ENCODE assay signal across 19 cellular contexts in the genomic region with DNA sequence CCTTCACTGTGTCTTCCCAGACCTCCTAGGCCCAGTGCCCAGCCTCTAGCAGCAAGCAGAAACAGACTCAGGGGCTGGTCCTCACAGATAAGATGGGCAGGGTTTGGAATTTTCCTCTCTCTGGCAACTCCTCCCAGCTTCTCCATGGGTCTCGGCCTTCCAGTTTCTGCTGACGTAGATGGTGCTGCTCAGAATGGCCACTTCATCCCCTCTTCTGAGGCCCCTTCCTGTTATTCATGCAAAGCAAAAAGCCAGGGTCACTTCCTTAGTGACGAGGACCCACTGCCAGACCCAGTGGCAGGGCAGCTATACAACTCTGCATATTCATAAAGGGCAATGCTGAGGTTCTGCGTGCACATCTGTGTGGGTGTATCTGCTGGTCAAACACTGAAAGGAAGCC.
DNase-seq lines count a peak whose midpoint lies in the region; ATAC-seq, FAIRE-seq and TF ChIP-seq lines count a peak whose summit lies in the region.
"Had no signal": no experiment of that assay in that cellular context is flagged by ENCODE, and none has a peak within 500 bp of the region (broad histone marks: within the 10 kb centered on the region; RNA-seq: fewer than 3 reads in every experiment).

No MANE protein-coding gene starts in this region.

- TF ChIP-seq RAD21 in H1 (IDR thresholded peaks at IDR 0.05 in 1 of 2, conservative IDR thresholded peaks at IDR 0.05 in 1 of 2; ENCODE audit: low read depth in 2 of 2, low read length in 2 of 2), result no peak

- no peak overlapping the region for H3K4ac ChIP-seq in H1 (replicated peaks; ENCODE audit: insufficient read length, low read depth, low read length)

- H4K8ac ChIP-seq in H1 (ENCODE audit: extremely low read depth, insufficient read depth, low read length), result no peak overlapping the region

- 0 out of 2 replicates have a peak overlapping the region, but pooled peaks have one; percentile 52 for H2BK12ac ChIP-seq in H1 (ENCODE audit: low read depth, low read length)

- no peak overlapping the region for H2BK20ac ChIP-seq in H1 (ENCODE audit: low read length)

- ATAC-seq in RWPE2 (ENCODE audit: low read depth) (no peak), right lobe of liver (peak; percentile 71 to 84 (median 80)), HG03045 (IDR thresholded peaks at IDR 0.05; ENCODE audit: unreplicated experiment) (no peak)

- H2AK5ac ChIP-seq in H1 (ENCODE audit: low read depth, low read length), result no peak overlapping the region

- no peak overlapping the region for H3K27ac ChIP-seq in RWPE2 (ENCODE audit: poor library complexity, severe bottlenecking)
- no peak overlapping the region for H3K27ac ChIP-seq in H1 (ENCODE audit: low read depth, low read length)
- peak overlapping the region in 1 of 3 donors; percentile 43 for H3K27ac ChIP-seq in right lobe of liver
- H3K27ac ChIP-seq: A549, PC-9, RWPE1, SJCRH30 had no signal

- no peak for FAIRE-seq in H1 (lab: Jason Lieb, UNC)
- FAIRE-seq: A549 had no signal

- intact Hi-C loops in right lobe of liver (cut with DNase I), result no loop called here

- no peak overlapping the region for H2AFZ ChIP-seq in H1 (ENCODE audit: low read length)
- H2AFZ ChIP-seq: PC-9 had no signal

- CTCF ChIA-PET in H1 (lab: Charles Lee; ENCODE audit: partially characterized antibody), result interaction anchor here (1.0 to 1.2 kb wide), 2 partner anchors 31 to 112 kb away, joined by 3 to 4 read pairs; no protein-coding TSS in a partner anchor

- H4K91ac ChIP-seq in H1 (replicated peaks; ENCODE audit: insufficient read length, low read length), result no peak overlapping the region

- no peak overlapping the region for H3K9ac ChIP-seq in H1 (replicated peaks in 1 of 4; ENCODE audit: extremely low read depth in 1 of 4, low read depth in 3 of 4, low read length in 3 of 4)

- no peak for TF ChIP-seq POLR2A in H1 (IDR thresholded peaks at IDR 0.05; ENCODE audit: control extremely low read depth in 1 of 2, low read depth in 2 of 2, low read length in 2 of 2)
- no peak for TF ChIP-seq POLR2A in right lobe of liver (IDR thresholded peaks at IDR 0.05)

- H3K18ac ChIP-seq in H1 (ENCODE audit: extremely low read depth, low read length), result no peak overlapping the region

- H3K79me2 ChIP-seq in H1 (ENCODE audit: control insufficient read depth in 1 of 2, insufficient read depth in 2 of 2, low read length in 2 of 2), result no peaks in the 10 kb centered on the region

- TF ChIP-seq CTCF in RWPE2 (IDR thresholded peaks at IDR 0.05; ENCODE audit: poor library complexity, severe bottlenecking) (no peak), H1 (IDR thresholded peaks at IDR 0.05; ENCODE audit: control extremely low read depth in 1 of 3, insufficient read depth in 1 of 3, low read depth in 1 of 3, low read length in 3 of 3) (no peak), right lobe of liver (IDR thresholded peaks at IDR 0.05) (no peak)

- H4K5ac ChIP-seq in H1 (ENCODE audit: insufficient read length, low read depth, low read length), result no peak overlapping the region

- POLR2A ChIA-PET in H1 (lab: Charles Lee; ENCODE audit: partially characterized antibody), result no interaction called here

- no peak overlapping the region for H3K14ac ChIP-seq in H1 (ENCODE audit: insufficient read length)

- H3K56ac ChIP-seq in H1 (replicated peaks; ENCODE audit: insufficient read length, low read depth, low read length), result no peak overlapping the region

- 94% methylated on average over 3 of the region's 4 CpGs; no CpG with 5 or more reads in 1 of the 2 experiments for WGBS in H1 (ENCODE audit: extremely low coverage in 1 of 2, insufficient coverage in 1 of 2, insufficient read length in 1 of 2, insufficient replicate concordance in 2 of 2, low coverage in 1 of 2, low lambda C conversion rate in 2 of 2, missing lambda C conversion rate in 1 of 2), 2 experiments
- 22% methylated on average over 4 of the region's 4 CpGs for WGBS in right lobe of liver (ENCODE audit: insufficient coverage, low coverage, low lambda C conversion rate, missing lambda C conversion rate)

- H3K4me1 ChIP-seq in RWPE2 (ENCODE audit: insufficient read depth, poor library complexity, severe bottlenecking), result no peaks in the 10 kb centered on the region
- no peaks in the 10 kb centered on the region; a peak in 1 of 7 replicates for H3K4me1 ChIP-seq in H1 (replicated peaks in 1 of 4; ENCODE audit: control insufficient read depth in 3 of 4, insufficient read depth in 4 of 4, low read length in 3 of 4)
- no peaks in the 10 kb centered on the region for H3K4me1 ChIP-seq in right lobe of liver
- H3K4me1 ChIP-seq: A549, SJCRH30 had no signal

- H4K20me1 ChIP-seq in H1 (replicated peaks in 1 of 2; ENCODE audit: control insufficient read depth in 1 of 2, insufficient read depth in 2 of 2, low read length in 2 of 2), result no peaks in the 10 kb centered on the region
- H4K20me1 ChIP-seq: BLaER1 treated with 17β-estradiol and CSF1 and Interleukin-3, amounts not matched to agents 10 nM and 100 nM had no signal

- no peaks in the 10 kb centered on the region for H3K27me3 ChIP-seq in RWPE2 (ENCODE audit: insufficient read depth, poor library complexity, severe bottlenecking)
- H3K27me3 ChIP-seq in H1 (replicated peaks in 1 of 4; ENCODE audit: control insufficient read depth in 3 of 4, extremely low read depth in 1 of 4, insufficient read depth in 3 of 4, low read length in 3 of 4), result no peaks in the 10 kb centered on the region
- H3K27me3 ChIP-seq in right lobe of liver, result no peaks in the 10 kb centered on the region
- H3K27me3 ChIP-seq: BLaER1 treated with 17β-estradiol and CSF1 and Interleukin-3, amounts not matched to agents 10 nM and 100 nM; SJCRH30 had no signal

- H3K23ac ChIP-seq in H1 (ENCODE audit: insufficient read length), result no peak overlapping the region

- H3K36me3 ChIP-seq in RWPE2 (ENCODE audit: low read depth), result no peaks in the 10 kb centered on the region
- no peaks in the 10 kb centered on the region for H3K36me3 ChIP-seq in H1 (ENCODE audit: control insufficient read depth in 2 of 4, insufficient read depth in 4 of 4, low read length in 3 of 4)
- no peaks in the 10 kb centered on the region for H3K36me3 ChIP-seq in right lobe of liver
- H3K36me3 ChIP-seq: BLaER1 treated with 17β-estradiol and CSF1 and Interleukin-3, amounts not matched to agents 10 nM and 100 nM; SJCRH30 had no signal

- H3K4me2 ChIP-seq in H1 (ENCODE audit: insufficient read depth in 1 of 2, low read depth in 2 of 2, low read length in 2 of 2), result no peak overlapping the region
- H3K4me2 ChIP-seq: A549, PC-9 had no signal

- H3K23me2 ChIP-seq in H1 (ENCODE audit: low read depth, low read length), result no peaks in the 10 kb centered on the region

- TF ChIP-seq EP300 in H1 (IDR thresholded peaks at IDR 0.05; ENCODE audit: borderline replicate concordance in 1 of 2, low read depth in 2 of 2, low read length in 2 of 2), result no peak

- no peaks in the 10 kb centered on the region for H3K9me3 ChIP-seq in RWPE2 (ENCODE audit: severe bottlenecking)
- no peaks in the 10 kb centered on the region for H3K9me3 ChIP-seq in H1 (ENCODE audit: insufficient read depth in 2 of 2, low read depth in 1 of 2, low read length in 1 of 2)
- H3K9me3 ChIP-seq in right lobe of liver, result no peaks in the 10 kb centered on the region
- H3K9me3 ChIP-seq: A549, SJCRH30 had no signal

- no peak overlapping the region; the same call in 1 of the 2 replicates for H2BK5ac ChIP-seq in H1 (ENCODE audit: low read depth, low read length)

- H3K79me1 ChIP-seq in H1 (ENCODE audit: low read depth, low read length), result no peaks in the 10 kb centered on the region

- H3K4me3 ChIP-seq in RWPE2 (ENCODE audit: severe bottlenecking) (no peak overlapping the region), H1 (ENCODE audit: extremely low read depth in 1 of 4, insufficient read depth in 2 of 4, low read depth in 3 of 4, low read length in 4 of 4) (no peak overlapping the region), right lobe of liver (no peak overlapping the region)
- H3K4me3 ChIP-seq: A549; BLaER1 treated with 17β-estradiol and CSF1 and Interleukin-3, amounts not matched to agents 10 nM and 100 nM; PC-9; SJCRH30 had no signal

- H2BK120ac ChIP-seq in H1 (replicated peaks; ENCODE audit: low read depth, low read length), result no peak overlapping the region

- peak; percentile 11 for DNase-seq in RWPE2 (ENCODE audit: low spot score)
- no peak for DNase-seq in H1 (ENCODE audit: low read depth in 1 of 2, low spot score in 2 of 2)
- DNase-seq in right lobe of liver, result no peak
- peak; percentile 89 for DNase-seq in pulmonary artery endothelial cell (ENCODE audit: low read depth, low spot score)
- DNase-seq in AG08396 (ENCODE audit: low spot score), result no peak
- DNase-seq in SK-N-DZ (ENCODE audit: low spot score), result no peak
- DNase-seq: CD8-positive, alpha-beta memory T cell; DMS79 treated with DMSO at 0.1 percent for 48 hours; IMR-90; NCI-H1417 treated with DMSO at 0.1 percent for 48 hours; NCI-H1930; NCI-H226; NCI-H526; PC-9; SJCRH30 had no signal

- no peak overlapping the region for H2BK15ac ChIP-seq in H1 (ENCODE audit: low read length)

TF ChIP-seq in H1, 55 proteins besides CTCF, POLR2A, EP300 and RAD21 (continues in another document):
- TF ChIP-seq CREB1 (IDR thresholded peaks at IDR 0.05), result no peak
- TF ChIP-seq EZH2 (IDR thresholded peaks at IDR 0.05; ENCODE audit: low read depth, low read length, severe bottlenecking), result no peak
- no peak for TF ChIP-seq KDM1A (IDR thresholded peaks at IDR 0.05; ENCODE audit: borderline replicate concordance, low read length)
- no peak for TF ChIP-seq RXRA (IDR thresholded peaks at IDR 0.05; ENCODE audit: insufficient read depth, low read depth, low read length)
- no peak for TF ChIP-seq RFX5 (IDR thresholded peaks at IDR 0.05; ENCODE audit: borderline replicate concordance, low read depth, low read length)
- TF ChIP-seq KDM5A (IDR thresholded peaks at IDR 0.05; ENCODE audit: low read length), result no peak
- TF ChIP-seq SP4 (IDR thresholded peaks at IDR 0.05; ENCODE audit: low read length), result no peak
- TF ChIP-seq, protein P1, sequence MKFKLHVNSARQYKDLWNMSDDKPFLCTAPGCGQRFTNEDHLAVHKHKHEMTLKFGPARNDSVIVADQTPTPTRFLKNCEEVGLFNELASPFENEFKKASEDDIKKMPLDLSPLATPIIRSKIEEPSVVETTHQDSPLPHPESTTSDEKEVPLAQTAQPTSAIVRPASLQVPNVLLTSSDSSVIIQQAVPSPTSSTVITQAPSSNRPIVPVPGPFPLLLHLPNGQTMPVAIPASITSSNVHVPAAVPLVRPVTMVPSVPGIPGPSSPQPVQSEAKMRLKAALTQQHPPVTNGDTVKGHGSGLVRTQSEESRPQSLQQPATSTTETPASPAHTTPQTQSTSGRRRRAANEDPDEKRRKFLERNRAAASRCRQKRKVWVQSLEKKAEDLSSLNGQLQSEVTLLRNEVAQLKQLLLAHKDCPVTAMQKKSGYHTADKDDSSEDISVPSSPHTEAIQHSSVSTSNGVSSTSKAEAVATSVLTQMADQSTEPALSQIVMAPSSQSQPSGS (IDR thresholded peaks at IDR 0.05; ENCODE audit: low read length), result no peak
- TF ChIP-seq SUZ12 (IDR thresholded peaks at IDR 0.05; ENCODE audit: low read length), result no peak
- no peak for TF ChIP-seq CHD1 (IDR thresholded peaks at IDR 0.05; ENCODE audit: low read depth, low read length)
- TF ChIP-seq SRF (IDR thresholded peaks at IDR 0.05; ENCODE audit: low read depth, low read length), result no peak
- TF ChIP-seq NANOG (IDR thresholded peaks at IDR 0.05; ENCODE audit: insufficient read depth, low read depth, low read length, poor library complexity, severe bottlenecking), result no peak

Comparison
In these comparisons a context has a peak if more than half of its experiments do, and no peak if none do; other contexts are left out.
1. ATAC-seq: peak in right lobe of liver (4 of 4); none in RWPE2 (single experiment) and HG03045 (single experiment).
2. DNase-seq: peak in RWPE2 (single experiment) and pulmonary artery endothelial cell (single experiment); none in H1 (0 of 2), right lobe of liver (0 of 3), AG08396 (single experiment) and SK-N-DZ (single experiment).